8 cellular contexts compared by ENCODE assay signal in genomic region chr3:193788189-193788946, GRCh38.
A peak's percentile ranks its signal among the peaks of the same experiment; 100 is the strongest.
DNase-seq lines count a peak whose midpoint lies in the region; ATAC-seq and TF ChIP-seq lines count a peak whose summit lies in the region.

No MANE protein-coding gene starts in this region.

- CTCF ChIA-PET in activated CD8-positive, alpha-beta T cell treated with anti-CD3 and anti-CD28 coated beads for 36 hours (lab: Charles Lee): interaction anchor here (1.0 to 1.6 kb wide), 5 partner anchors 8 to 527 kb away, joined by 3 to 5 read pairs (median 3); no protein-coding TSS in a partner anchor

- H3K9me3 Mint-ChIP-seq in activated naive CD4-positive, alpha-beta T cell treated with anti-CD3 and anti-CD28 coated beads, Interleukin-2, amount 50 U/mL, for 72 hours: no peaks in the 10 kb centered on the region
- no peaks in the 10 kb centered on the region for H3K9me3 Mint-ChIP-seq in activated CD8-positive, alpha-beta T cell treated with anti-CD3 and anti-CD28 coated beads for 36 hours

- no peak overlapping the region for H3K27ac Mint-ChIP-seq in activated naive CD4-positive, alpha-beta T cell treated with anti-CD3 and anti-CD28 coated beads, Interleukin-2, amount 50 U/mL, for 72 hours
- H3K27ac Mint-ChIP-seq in activated CD8-positive, alpha-beta T cell treated with anti-CD3 and anti-CD28 coated beads for 36 hours: no peak overlapping the region

- peak overlapping the region in 3 of 12 donors; percentile 9 to 15 (median 9) for H3K27ac ChIP-seq in heart left ventricle

- no peaks in the 10 kb centered on the region for H3K9me3 ChIP-seq in heart left ventricle

- no peaks in the 10 kb centered on the region for H3K36me3 Mint-ChIP-seq in activated naive CD4-positive, alpha-beta T cell treated with anti-CD3 and anti-CD28 coated beads, Interleukin-2, amount 50 U/mL, for 72 hours
- no peaks in the 10 kb centered on the region for H3K36me3 Mint-ChIP-seq in activated CD8-positive, alpha-beta T cell treated with anti-CD3 and anti-CD28 coated beads for 36 hours (ENCODE audit: low read depth)

- no peaks in the 10 kb centered on the region for H3K4me1 Mint-ChIP-seq in activated CD8-positive, alpha-beta T cell treated with anti-CD3 and anti-CD28 coated beads for 36 hours (ENCODE audit: low read depth)

- peaks cover 0 to 18% (median 8%) of the 10 kb centered on the region in 12 donors for H3K4me1 ChIP-seq in heart left ventricle

- peaks cover 0 to 60% (median 5%) of the 10 kb centered on the region in 9 donors for H3K27me3 ChIP-seq in heart left ventricle

- ATAC-seq in activated naive CD4-positive, alpha-beta T cell treated with anti-CD3 and anti-CD28 coated beads, Interleukin-2, amount 50 U/mL, for 72 hours: peak; percentile 58 to 72
- ATAC-seq in HG02623 (IDR thresholded peaks at IDR 0.05; ENCODE audit: unreplicated experiment) (peak; percentile 67), heart left ventricle (peak; percentile 75 to 96 (median 94)), GM19035 (IDR thresholded peaks at IDR 0.05; ENCODE audit: unreplicated experiment) (no peak)
- ATAC-seq in activated CD8-positive, alpha-beta T cell treated with anti-CD3 and anti-CD28 coated beads for 36 hours: peak; percentile 67

- peak; percentile 62 for TF ChIP-seq CTCF in activated CD8-positive, alpha-beta T cell treated with anti-CD3 and anti-CD28 coated beads for 36 hours (IDR thresholded peaks at IDR 0.05)
- TF ChIP-seq CTCF in heart left ventricle (IDR thresholded peaks at IDR 0.05): peak; percentile 66 to 89 (median 82)

- POLR2A ChIA-PET in activated CD8-positive, alpha-beta T cell treated with anti-CD3 and anti-CD28 coated beads for 36 hours (lab: Charles Lee): interaction anchor here (1.1 kb wide), 1 partner anchor 9 kb away, joined by 3 read pairs; no protein-coding TSS in a partner anchor

- peaks cover 9% of the 10 kb centered on the region for H3K27me3 Mint-ChIP-seq in activated CD8-positive, alpha-beta T cell treated with anti-CD3 and anti-CD28 coated beads for 36 hours

- no peak overlapping the region for H3K4me3 Mint-ChIP-seq in activated CD8-positive, alpha-beta T cell treated with anti-CD3 and anti-CD28 coated beads for 36 hours

- no peaks in the 10 kb centered on the region for H3K36me3 ChIP-seq in heart left ventricle

- no peak for TF ChIP-seq POLR2A in heart left ventricle (IDR thresholded peaks at IDR 0.05)

- peak in 1 of 2 donors; percentile 10 for DNase-seq in activated naive CD4-positive, alpha-beta T cell treated with anti-CD3 and anti-CD28 coated beads, Interleukin-2, amount 50 U/mL, for 72 hours (ENCODE audit: low spot score in 2 of 2)
- no peak for DNase-seq in activated naive CD4-positive, alpha-beta T cell treated with anti-CD3 and anti-CD28 coated beads, Interleukin-2, amount 50 U/mL, for 16 hours
- peak; percentile 11 for DNase-seq in NCI-H1694 (lab: John Stamatoyannopoulos, UW)
- DNase-seq in activated CD8-positive, alpha-beta T cell treated with anti-CD3 and anti-CD28 coated beads for 36 hours: peak; percentile 37
- peak; percentile 64 to 75 (median 70) for DNase-seq in heart left ventricle
- peak; percentile 27 for DNase-seq in pulmonary artery endothelial cell (ENCODE audit: low read depth, low spot score)

- intact Hi-C loops in activated CD8-positive, alpha-beta T cell treated with anti-CD3 and anti-CD28 coated beads for 36 hours (cut with micrococcal nuclease): no loop called here
- intact Hi-C loops in heart left ventricle (cut with DNase I): loop anchor here (1.0 to 10.0 kb wide), 15 partner anchors 184 to 527 kb away; partner anchors contain the start of gene HES1 (in 6 of the 10)

- H3K4me3 ChIP-seq in heart left ventricle: no peak overlapping the region

- WGBS in heart left ventricle, 4 donors: 25 to 33% (median 29%) methylated on average over 15 of the region's 15 CpGs
